In genomic region chr2:197558393-197558792, GRCh38 we compare ENCODE assay signal across 17 cellular contexts. TPM values are rescaled to one million over a fixed set of nuclear protein-coding genes. Genes with fewer than 3 reads are reported as not detected.
DNase-seq lines count a peak whose midpoint lies in the region; ATAC-seq, FAIRE-seq and TF ChIP-seq lines count a peak whose summit lies in the region.
"Had no signal": no experiment of that assay in that cellular context is flagged by ENCODE, and none has a peak within 500 bp of the region (broad histone marks: within the 10 kb centered on the region; RNA-seq: fewer than 3 reads in every experiment).

No MANE protein-coding gene starts in this region.

- H3K36me3 Mint-ChIP-seq in activated CD8-positive, alpha-beta T cell treated with anti-CD3 and anti-CD28 coated beads, Interleukin-2, amount 10 ng/mL, durations not matched to agents 7 days and 5 days (ENCODE audit: low read depth), result peaks cover 46% of the 10 kb centered on the region
- peaks cover 19% of the 10 kb centered on the region for H3K36me3 Mint-ChIP-seq in activated CD8-positive, alpha-beta T cell treated with anti-CD3 and anti-CD28 coated beads for 36 hours (ENCODE audit: low read depth)
- H3K36me3 Mint-ChIP-seq in naive thymus-derived CD8-positive, alpha-beta T cell, result peaks cover 0 to 33% (median 4%) of the 10 kb centered on the region in 3 donors

- peaks cover 0 to 1% of the 10 kb centered on the region in 2 experiments for H3K36me3 ChIP-seq in keratinocyte (ENCODE audit: control insufficient read depth in 2 of 2, extremely low read depth in 1 of 2, insufficient read depth in 2 of 2, low read length in 2 of 2)

- DNase-seq in activated CD8-positive, alpha-beta T cell treated with anti-CD3 and anti-CD28 coated beads, Interleukin-2, amount 10 ng/mL, durations not matched to agents 7 days and 5 days, result no peak
- no peak for DNase-seq in activated CD8-positive, alpha-beta T cell treated with anti-CD3 and anti-CD28 coated beads for 36 hours
- DNase-seq in RWPE1 (ENCODE audit: low spot score) (no peak), dermis blood vessel endothelial cell (peak; percentile 17), keratinocyte (ENCODE audit: low read depth, low spot score) (no peak), mucosa of gallbladder (ENCODE audit: low spot score) (no peak), cardiac septum (ENCODE audit: low spot score) (no peak)
- no peak for DNase-seq in naive thymus-derived CD8-positive, alpha-beta T cell
- DNase-seq: 8988T; Calu3; CD4-positive, CD25-positive, alpha-beta regulatory T cell; DMS79; GOT3; H9 had no signal

- H3K9me3 Mint-ChIP-seq in activated CD8-positive, alpha-beta T cell treated with anti-CD3 and anti-CD28 coated beads, Interleukin-2, amount 10 ng/mL, durations not matched to agents 7 days and 5 days (ENCODE audit: insufficient read depth), result no peaks in the 10 kb centered on the region
- H3K9me3 Mint-ChIP-seq in activated CD8-positive, alpha-beta T cell treated with anti-CD3 and anti-CD28 coated beads for 36 hours, result no peaks in the 10 kb centered on the region
- no peaks in the 10 kb centered on the region for H3K9me3 Mint-ChIP-seq in naive thymus-derived CD8-positive, alpha-beta T cell

- peak overlapping the region; percentile 57 for H3K27ac Mint-ChIP-seq in activated CD8-positive, alpha-beta T cell treated with anti-CD3 and anti-CD28 coated beads, Interleukin-2, amount 10 ng/mL, durations not matched to agents 7 days and 5 days
- no peak overlapping the region for H3K27ac Mint-ChIP-seq in activated CD8-positive, alpha-beta T cell treated with anti-CD3 and anti-CD28 coated beads for 36 hours
- H3K27ac Mint-ChIP-seq in naive thymus-derived CD8-positive, alpha-beta T cell, result peak overlapping the region in 2 of 10 donors; percentile 15 to 20

- TF ChIP-seq CTCF in activated CD8-positive, alpha-beta T cell treated with anti-CD3 and anti-CD28 coated beads for 36 hours (IDR thresholded peaks at IDR 0.05), result no peak
- TF ChIP-seq CTCF in RWPE1 (conservative IDR thresholded peaks at IDR 0.05; ENCODE audit: low read depth) (no peak), keratinocyte (optimal IDR thresholded peaks at IDR 0.05 in 1 of 3, IDR thresholded peaks at IDR 0.05 in 1 of 3, conservative IDR thresholded peaks at IDR 0.05 in 1 of 3; ENCODE audit: extremely low read depth in 1 of 3, insufficient read depth in 2 of 3, low read length in 3 of 3) (peak in 2 of 3 experiments; percentile 10 to 16)

- no peaks in the 10 kb centered on the region for H3K9me1 ChIP-seq in keratinocyte (ENCODE audit: control insufficient read depth, extremely low read depth, insufficient read depth, low read length)

- no peaks in the 10 kb centered on the region for H3K4me1 ChIP-seq in keratinocyte (ENCODE audit: control insufficient read depth, extremely low read depth, insufficient read depth, low read length)

- POLR2A ChIA-PET in activated CD8-positive, alpha-beta T cell treated with anti-CD3 and anti-CD28 coated beads, Interleukin-2, amount 10 ng/mL, durations not matched to agents 7 days and 5 days (lab: Charles Lee), result no interaction called here
- POLR2A ChIA-PET in activated CD8-positive, alpha-beta T cell treated with anti-CD3 and anti-CD28 coated beads for 36 hours (lab: Charles Lee), result interaction anchor here (0.7 kb wide), 1 partner anchor 135 kb away, joined by 3 read pairs; no protein-coding TSS in a partner anchor
- POLR2A ChIA-PET in RWPE1 (lab: Yijun Ruan, JAX; ENCODE audit: low non-redundant PET), result no interaction called here
- POLR2A ChIA-PET in naive thymus-derived CD8-positive, alpha-beta T cell (lab: Charles Lee), result no interaction called here

- no peaks in the 10 kb centered on the region for H3K4me1 Mint-ChIP-seq in activated CD8-positive, alpha-beta T cell treated with anti-CD3 and anti-CD28 coated beads, Interleukin-2, amount 10 ng/mL, durations not matched to agents 7 days and 5 days (ENCODE audit: low read depth)
- H3K4me1 Mint-ChIP-seq in activated CD8-positive, alpha-beta T cell treated with anti-CD3 and anti-CD28 coated beads for 36 hours (ENCODE audit: low read depth), result peaks cover 4% of the 10 kb centered on the region
- peaks cover 4 to 10% (median 6%) of the 10 kb centered on the region in 4 donors for H3K4me1 Mint-ChIP-seq in naive thymus-derived CD8-positive, alpha-beta T cell
- H3K4me1 Mint-ChIP-seq: H9 had no signal

- H3K27me3 Mint-ChIP-seq in activated CD8-positive, alpha-beta T cell treated with anti-CD3 and anti-CD28 coated beads, Interleukin-2, amount 10 ng/mL, durations not matched to agents 7 days and 5 days (ENCODE audit: low read depth), result no peaks in the 10 kb centered on the region
- H3K27me3 Mint-ChIP-seq in activated CD8-positive, alpha-beta T cell treated with anti-CD3 and anti-CD28 coated beads for 36 hours, result no peaks in the 10 kb centered on the region
- no peaks in the 10 kb centered on the region for H3K27me3 Mint-ChIP-seq in naive thymus-derived CD8-positive, alpha-beta T cell
- H3K27me3 Mint-ChIP-seq: CD4-positive, CD25-positive, alpha-beta regulatory T cell had no signal

- H3K27ac ChIP-seq in RWPE1 (0 out of 2 replicates have a peak overlapping the region, but pooled peaks have one; percentile 0), keratinocyte (ENCODE audit: control insufficient read depth, insufficient read depth, low read length) (no peak overlapping the region)
- H3K27ac ChIP-seq: BLaER1 treated with 17β-estradiol and CSF1 and Interleukin-3, amounts not matched to agents 10 nM and 100 nM had no signal

- no peak overlapping the region for H3K9ac ChIP-seq in keratinocyte (ENCODE audit: control insufficient read depth, extremely low read depth, insufficient read depth, low read length)
- H3K9ac ChIP-seq: BLaER1 treated with 17β-estradiol and CSF1 and Interleukin-3, amounts not matched to agents 10 nM and 100 nM had no signal

- dilution Hi-C loops in keratinocyte (cut with MboI; ENCODE audit: extremely low pct_ligation_motif_present, low sequenced_read_pairs), result no loop called here

- no peak overlapping the region for H2AFZ ChIP-seq in keratinocyte (ENCODE audit: control insufficient read depth, low read length)

- FAIRE-seq in keratinocyte (lab: Jason Lieb, UNC), result no peak
- FAIRE-seq: G401.6, GM12891 had no signal

- intact Hi-C loops in activated CD8-positive, alpha-beta T cell treated with anti-CD3 and anti-CD28 coated beads for 36 hours (cut with micrococcal nuclease), result no loop called here
- intact Hi-C loops in cardiac septum (cut with DNase I), result no loop called here

- H3K4me2 ChIP-seq in keratinocyte (ENCODE audit: control insufficient read depth, extremely low read depth, insufficient read depth, low read depth, low read length), result no peak overlapping the region
- H3K4me2 ChIP-seq: BLaER1 treated with 17β-estradiol and CSF1 and Interleukin-3, amounts not matched to agents 10 nM and 100 nM had no signal

- H4K20me1 ChIP-seq in keratinocyte (ENCODE audit: control insufficient read depth, extremely low read depth, insufficient read depth, low read length), result no peaks in the 10 kb centered on the region
- H4K20me1 ChIP-seq: BLaER1 treated with 17β-estradiol and CSF1 and Interleukin-3, amounts not matched to agents 10 nM and 100 nM had no signal

- H3K9me3 ChIP-seq in keratinocyte (ENCODE audit: control insufficient read depth, low read depth, low read length), result no peaks in the 10 kb centered on the region

- no peaks in the 10 kb centered on the region for H3K79me2 ChIP-seq in keratinocyte (ENCODE audit: control insufficient read depth, insufficient read depth, low read length)

- no peaks in the 10 kb centered on the region for H3K27me3 ChIP-seq in keratinocyte (ENCODE audit: control insufficient read depth, extremely low read depth, insufficient read depth, low read length)
- H3K27me3 ChIP-seq: BLaER1 treated with 17β-estradiol and CSF1 and Interleukin-3, amounts not matched to agents 10 nM and 100 nM had no signal

- H3K4me3 ChIP-seq in keratinocyte (ENCODE audit: control insufficient read depth in 2 of 3, extremely low read depth in 1 of 3, insufficient read depth in 2 of 3, low read depth in 1 of 3, low read length in 3 of 3), result no peak overlapping the region
- H3K4me3 ChIP-seq: BLaER1 treated with 17β-estradiol and CSF1 and Interleukin-3, amounts not matched to agents 10 nM and 100 nM had no signal

- H3K4me3 Mint-ChIP-seq in activated CD8-positive, alpha-beta T cell treated with anti-CD3 and anti-CD28 coated beads, Interleukin-2, amount 10 ng/mL, durations not matched to agents 7 days and 5 days, result no peak overlapping the region
- no peak overlapping the region for H3K4me3 Mint-ChIP-seq in activated CD8-positive, alpha-beta T cell treated with anti-CD3 and anti-CD28 coated beads for 36 hours
- no peak overlapping the region for H3K4me3 Mint-ChIP-seq in naive thymus-derived CD8-positive, alpha-beta T cell
- H3K4me3 Mint-ChIP-seq: CD4-positive, CD25-positive, alpha-beta regulatory T cell; H9 had no signal

- CTCF ChIA-PET in activated CD8-positive, alpha-beta T cell treated with anti-CD3 and anti-CD28 coated beads, Interleukin-2, amount 10 ng/mL, durations not matched to agents 7 days and 5 days (lab: Charles Lee), result no interaction called here
- CTCF ChIA-PET in activated CD8-positive, alpha-beta T cell treated with anti-CD3 and anti-CD28 coated beads for 36 hours (lab: Charles Lee), result no interaction called here
- CTCF ChIA-PET in RWPE1 (lab: Yijun Ruan, JAX), result interaction anchor here (0.7 kb wide), 1 partner anchor 255 kb away, joined by 3 read pairs; no protein-coding TSS in a partner anchor

- no peak for ATAC-seq in activated CD8-positive, alpha-beta T cell treated with anti-CD3 and anti-CD28 coated beads, Interleukin-2, amount 10 ng/mL, durations not matched to agents 7 days and 5 days
- ATAC-seq in activated CD8-positive, alpha-beta T cell treated with anti-CD3 and anti-CD28 coated beads for 36 hours, result no peak
- no peak for ATAC-seq in naive thymus-derived CD8-positive, alpha-beta T cell

RNA-seq across cellular contexts. Expression of gene MOB4, which starts 42.5 kb away (rescaled TPM):
- total RNA-seq in activated CD8-positive, alpha-beta T cell treated with anti-CD3 and anti-CD28 coated beads, Interleukin-2, amount 10 ng/mL, durations not matched to agents 7 days and 5 days, result 10 to 100 TPM; 16.5 to 21.3 TPM
- total RNA-seq in activated CD8-positive, alpha-beta T cell treated with anti-CD3 and anti-CD28 coated beads for 36 hours, result 10 to 100 TPM; 15.1 to 15.9 TPM
- total RNA-seq in dermis blood vessel endothelial cell, result 32.3 and 39.5 TPM in 2 replicates
- polyA plus RNA-seq in keratinocyte, result 25.9 to 53.6 TPM (median 37.6 TPM) in 3 replicates
- polyA plus RNA-seq in keratinocyte (2011; ENCODE audit: low read depth), result 15.7 TPM
- polyA plus RNA-seq in keratinocyte (2011; cell fraction: cytosol; rRNA removed), result 29.8 and 58.2 TPM in 2 replicates
- polyA plus RNA-seq in keratinocyte (2011; cell fraction: nucleus; rRNA removed), result 20.3 and 39.2 TPM in 2 replicates
- 33.7 and 34.7 TPM in 2 replicates for polyA plus RNA-seq in keratinocyte (2012; ENCODE audit: low replicate concordance)
- polyA minus RNA-seq in keratinocyte, result 7.6 to 36.5 TPM (median 11.0 TPM) in 3 replicates
- polyA minus RNA-seq in keratinocyte (2011; cell fraction: cytosol; rRNA and poly(A)+ RNA removed), result 16.9 TPM
- polyA minus RNA-seq in keratinocyte (2011; cell fraction: nucleus; rRNA and poly(A)+ RNA removed), result 7.9 and 18.5 TPM in 2 replicates
- 16.3 TPM for total RNA-seq in mucosa of gallbladder
- 10 to 100 TPM; 24.0 to 26.1 TPM for total RNA-seq in naive thymus-derived CD8-positive, alpha-beta T cell
- polyA plus RNA-seq in naive thymus-derived CD8-positive, alpha-beta T cell, result 10 to 100 TPM; 19.4 to 29.1 (median 23.6) TPM
- 27.3 TPM for total RNA-seq in cardiac septum

RNA-seq across cellular contexts. Expression of gene HSPE1, which starts 58.2 kb away (rescaled TPM):
- total RNA-seq in activated CD8-positive, alpha-beta T cell treated with anti-CD3 and anti-CD28 coated beads, Interleukin-2, amount 10 ng/mL, durations not matched to agents 7 days and 5 days, result 100 to 1,000 TPM; 153 to 162 TPM
- 100 to 1,000 TPM; 345 to 356 TPM for total RNA-seq in activated CD8-positive, alpha-beta T cell treated with anti-CD3 and anti-CD28 coated beads for 36 hours
- 86.8 and 115 TPM in 2 replicates for total RNA-seq in dermis blood vessel endothelial cell
- 105 to 277 TPM (median 209 TPM) in 3 replicates for polyA plus RNA-seq in keratinocyte
- 68.0 TPM for polyA plus RNA-seq in keratinocyte (2011; ENCODE audit: low read depth)
- 105 and 135 TPM in 2 replicates for polyA plus RNA-seq in keratinocyte (2011; cell fraction: cytosol; rRNA removed)
- 32.2 and 103 TPM in 2 replicates for polyA plus RNA-seq in keratinocyte (2011; cell fraction: nucleus; rRNA removed)
- 185 and 287 TPM in 2 replicates for polyA plus RNA-seq in keratinocyte (2012; ENCODE audit: low replicate concordance)
- 0.66 to 60.1 TPM (median 11.7 TPM) in 3 replicates for polyA minus RNA-seq in keratinocyte
- polyA minus RNA-seq in keratinocyte (2011; cell fraction: cytosol; rRNA and poly(A)+ RNA removed), result 28.0 TPM
- 10.1 and 15.7 TPM in 2 replicates for polyA minus RNA-seq in keratinocyte (2011; cell fraction: nucleus; rRNA and poly(A)+ RNA removed)
- 115 TPM for total RNA-seq in mucosa of gallbladder
- 10 to 100 TPM; 62.9 to 65.8 TPM for total RNA-seq in naive thymus-derived CD8-positive, alpha-beta T cell
- 100 to 1,000 TPM; 154 to 181 (median 172) TPM for polyA plus RNA-seq in naive thymus-derived CD8-positive, alpha-beta T cell
- 88.3 TPM for total RNA-seq in cardiac septum

RNA-seq across cellular contexts. Expression of gene HSPD1, which starts 58.8 kb away (rescaled TPM):
- 100 to 1,000 TPM; 322 to 336 TPM for total RNA-seq in activated CD8-positive, alpha-beta T cell treated with anti-CD3 and anti-CD28 coated beads, Interleukin-2, amount 10 ng/mL, durations not matched to agents 7 days and 5 days
- total RNA-seq in activated CD8-positive, alpha-beta T cell treated with anti-CD3 and anti-CD28 coated beads for 36 hours, result 1,000 to 10,000 TPM; 1,034 to 1,051 TPM
- total RNA-seq in dermis blood vessel endothelial cell (155 and 307 TPM in 2 replicates), mucosa of gallbladder (221 TPM), cardiac septum (144 TPM)
- polyA plus RNA-seq in keratinocyte, result 176 to 405 TPM (median 245 TPM) in 3 replicates
- 626 TPM for polyA plus RNA-seq in keratinocyte (2011; ENCODE audit: low read depth)
- 166 and 305 TPM in 2 replicates for polyA plus RNA-seq in keratinocyte (2011; cell fraction: cytosol; rRNA removed)
- polyA plus RNA-seq in keratinocyte (2011; cell fraction: nucleus; rRNA removed), result 205 and 263 TPM in 2 replicates
- polyA plus RNA-seq in keratinocyte (2012; ENCODE audit: low replicate concordance), result 223 and 301 TPM in 2 replicates
- 109 to 351 TPM (median 167 TPM) in 3 replicates for polyA minus RNA-seq in keratinocyte
- polyA minus RNA-seq in keratinocyte (2011; cell fraction: cytosol; rRNA and poly(A)+ RNA removed), result 164 TPM
- polyA minus RNA-seq in keratinocyte (2011; cell fraction: nucleus; rRNA and poly(A)+ RNA removed), result 96.3 and 152 TPM in 2 replicates
- total RNA-seq in naive thymus-derived CD8-positive, alpha-beta T cell, result 100 to 1,000 TPM; 138 to 140 TPM
- polyA plus RNA-seq in naive thymus-derived CD8-positive, alpha-beta T cell, result 100 to 1,000 TPM; 101 to 134 (median 128) TPM

Comparison
In these comparisons a context has a peak if more than half of its experiments do, and no peak if none do; other contexts are left out.
1. CTCF ChIP-seq: peak in keratinocyte (2 of 3); none in activated CD8-positive, alpha-beta T cell treated with anti-CD3 and anti-CD28 coated beads for 36 hours (single experiment) and RWPE1 (single experiment).